8 cellular contexts compared by ENCODE assay signal in genomic region chr6:143941852-143942627, GRCh38.
DNase-seq lines count a peak whose midpoint lies in the region; ATAC-seq and TF ChIP-seq lines count a peak whose summit lies in the region.

No MANE protein-coding gene starts in this region.

- no peak overlapping the region for H2BK120ac ChIP-seq in mesendoderm (ENCODE audit: low read depth, low read length)

- TF ChIP-seq CTCF in NB4 (IDR thresholded peaks at IDR 0.05; ENCODE audit: low read depth, low read length) (peak; percentile 65), colonic mucosa (IDR thresholded peaks at IDR 0.05) (peak; percentile 41)

- no peak overlapping the region for H3K18ac ChIP-seq in mesendoderm (ENCODE audit: low read length)

- H2BK15ac ChIP-seq in mesendoderm (replicated peaks; ENCODE audit: low read depth): no peak overlapping the region

- no peaks in the 10 kb centered on the region for H3K9me3 ChIP-seq in colonic mucosa

- peak overlapping the region; percentile 10 for H3K56ac ChIP-seq in mesendoderm (ENCODE audit: low read length)

- WGBS in mesendoderm (ENCODE audit: extremely low coverage, insufficient coverage, low lambda C conversion rate): no CpG with 5 or more reads among the region's 20 CpGs

- H3K9ac ChIP-seq in colonic mucosa (ENCODE audit: low read depth in 2 of 2, low read length in 2 of 2): no peak overlapping the region
- no peak overlapping the region for H3K9ac ChIP-seq in mesendoderm (ENCODE audit: low read length)

- no peak overlapping the region for H3K27ac ChIP-seq in colonic mucosa
- no peak overlapping the region for H3K27ac ChIP-seq in mesendoderm (ENCODE audit: low read depth, low read length)

- no peak overlapping the region for H3K4ac ChIP-seq in mesendoderm (ENCODE audit: low read depth, low read length)

- H3K79me2 ChIP-seq in mesendoderm (ENCODE audit: control insufficient read depth, insufficient read depth, low read length): no peaks in the 10 kb centered on the region

- no peak overlapping the region for H2BK5ac ChIP-seq in mesendoderm (ENCODE audit: low read length)

- no peak overlapping the region for H3K4me2 ChIP-seq in mesendoderm (ENCODE audit: low read length)

- intact Hi-C loops in colonic mucosa (cut with DNase I): loop anchor here (5.0 to 10.0 kb wide), 3 partner anchors 70 to 370 kb away; partner anchors contain the start of gene SF3B5
- intact Hi-C loops in posterior vena cava (cut with DNase I): loop anchor here in 1 of 2 donors (5.0 kb wide), 1 partner anchor 70 kb away; no protein-coding TSS in a partner anchor

- H2AK5ac ChIP-seq in mesendoderm (ENCODE audit: low read length): peak overlapping the region; percentile 20

- TF ChIP-seq POLR2A in NB4 (IDR thresholded peaks at IDR 0.05; ENCODE audit: extremely low read depth, insufficient read length): no peak

- peak; percentile 50 for ATAC-seq in GM21529 (IDR thresholded peaks at IDR 0.05; ENCODE audit: unreplicated experiment)
- ATAC-seq in stimulated activated naive CD8-positive, alpha-beta T cell treated with anti-CD3 and anti-CD28 coated beads, Interleukin-15, Interleukin-2, amounts not matched to agents 100 U/mL and 50 U/mL, for 24 hours: peak; percentile 67

- H3K4me3 ChIP-seq in NB4 (ENCODE audit: low read depth, low read length) (no peak overlapping the region), colonic mucosa (no peak overlapping the region), mesendoderm (ENCODE audit: low read length) (no peak overlapping the region)

- no peak overlapping the region for H4K5ac ChIP-seq in mesendoderm (ENCODE audit: low read length)

- H3K23ac ChIP-seq in mesendoderm (ENCODE audit: low read length): no peak overlapping the region

- no peak overlapping the region for H4K8ac ChIP-seq in mesendoderm (ENCODE audit: low read depth, low read length)

- no peaks in the 10 kb centered on the region for H3K4me1 ChIP-seq in colonic mucosa
- no peaks in the 10 kb centered on the region for H3K4me1 ChIP-seq in mesendoderm (ENCODE audit: control insufficient read depth, low read depth, low read length)

- H3K27me3 ChIP-seq in colonic mucosa (no peaks in the 10 kb centered on the region), mesendoderm (ENCODE audit: insufficient read depth, low read length, poor library complexity) (no peaks in the 10 kb centered on the region)

- peak; percentile 41 for DNase-seq in COR-L47 (lab: John Stamatoyannopoulos, UW)
- DNase-seq in NB4 (ENCODE audit: low read depth): peak; percentile 67
- peak; percentile 40 for DNase-seq in activated CD4-positive, CD25-positive, alpha-beta regulatory T cell treated with anti-CD3 and anti-CD28 coated beads, Interleukin-2, amount 50 U/mL, for 72 hours
- DNase-seq in colonic mucosa: peak; percentile 71
- DNase-seq in mesendoderm: peak; percentile 94
- peak; percentile 77 for DNase-seq in stimulated activated naive CD8-positive, alpha-beta T cell treated with anti-CD3 and anti-CD28 coated beads, Interleukin-15, Interleukin-2, amounts not matched to agents 100 U/mL and 50 U/mL, for 24 hours
- DNase-seq in posterior vena cava (ENCODE audit: low spot score): no peak

- no peaks in the 10 kb centered on the region for H3K79me1 ChIP-seq in mesendoderm (ENCODE audit: low read length)

- H3K36me3 ChIP-seq in colonic mucosa (no peaks in the 10 kb centered on the region), mesendoderm (ENCODE audit: control insufficient read depth, insufficient read depth, low read length) (no peaks in the 10 kb centered on the region)
